Comparison of ENCODE assay signal across 9 cellular contexts in the genomic region with DNA sequence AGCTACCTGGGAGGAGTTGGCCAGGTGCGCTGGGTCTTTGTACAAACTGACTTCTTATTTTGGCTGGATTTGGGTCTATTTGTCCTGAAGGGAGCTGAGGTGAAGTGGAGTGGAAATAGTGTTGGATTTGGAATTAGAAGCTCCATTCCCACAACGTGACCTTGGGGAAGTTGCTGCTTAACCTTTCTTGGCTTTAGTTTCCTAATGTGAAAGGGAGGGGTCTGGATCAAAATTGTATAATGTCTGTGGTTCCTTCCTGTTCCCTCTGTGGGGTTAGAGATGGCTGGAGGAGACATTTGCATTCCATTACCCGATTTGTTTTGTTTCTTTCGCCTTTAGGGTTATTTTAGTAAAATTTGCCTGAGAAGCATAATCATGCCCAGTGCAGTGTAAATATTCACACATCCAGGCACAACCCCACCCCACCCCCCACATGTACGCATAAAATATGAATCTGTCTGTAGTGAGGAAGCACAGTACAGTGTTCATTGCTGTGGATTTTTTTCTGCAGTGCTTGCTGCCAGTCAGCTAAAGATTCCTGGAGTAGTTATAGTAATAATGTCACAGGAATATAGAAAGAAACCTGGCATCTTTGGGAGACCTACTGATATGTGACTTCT. TPM values are rescaled to one million over a fixed set of nuclear protein-coding genes. Genes with fewer than 3 reads are reported as not detected.
DNase-seq lines count a peak whose midpoint lies in the region; ATAC-seq and TF ChIP-seq lines count a peak whose summit lies in the region.
"Had no signal": no experiment of that assay in that cellular context is flagged by ENCODE, and none has a peak within 500 bp of the region (broad histone marks: within the 10 kb centered on the region; RNA-seq: fewer than 3 reads in every experiment).

No MANE protein-coding gene starts in this region.

- H3K9ac ChIP-seq in OCI-LY3 (ENCODE audit: low read length), result no peak overlapping the region

- H3K4me1 ChIP-seq in OCI-LY3 (ENCODE audit: low read length) (peaks cover 50% of the 10 kb centered on the region), hepatocyte (ENCODE audit: insufficient read depth) (peaks cover 41% of the 10 kb centered on the region)

- no peak for TF ChIP-seq CTCF in OCI-LY3 (IDR thresholded peaks at IDR 0.05; ENCODE audit: low read depth, low read length)
- TF ChIP-seq CTCF in hepatocyte (IDR thresholded peaks at IDR 0.05; ENCODE audit: poor library complexity), result no peak

- H3K9me3 ChIP-seq in OCI-LY3 (ENCODE audit: insufficient read depth, low read length), result no peaks in the 10 kb centered on the region
- H3K9me3 ChIP-seq in hepatocyte (ENCODE audit: low read depth), result no peaks in the 10 kb centered on the region

- no peaks in the 10 kb centered on the region for H3K9me3 Mint-ChIP-seq in activated T-cell treated with anti-CD3 and anti-CD28 coated beads, Interleukin-2, amount 50 U/mL, for 72 hours
- H3K9me3 Mint-ChIP-seq in activated T-cell treated with anti-CD3 and anti-CD28 coated beads, Interleukin-2, amount 50 U/mL, for 4 hours, result no peaks in the 10 kb centered on the region
- no peaks in the 10 kb centered on the region for H3K9me3 Mint-ChIP-seq in stimulated activated effector memory CD8-positive, alpha-beta T cell treated with anti-CD3 and anti-CD28 coated beads, Interleukin-12 subunit alpha, Interleukin-12 subunit beta, amount 100 ng/mL, for 72 hours
- H3K9me3 Mint-ChIP-seq in activated naive CD4-positive, alpha-beta T cell treated with anti-CD3 and anti-CD28 coated beads, Interleukin-2, amount 50 U/mL, for 72 hours, result peaks cover 0 to 3% of the 10 kb centered on the region in 2 donors

- H2AFZ ChIP-seq in OCI-LY3 (ENCODE audit: low read depth, low read length), result no peak overlapping the region
- H2AFZ ChIP-seq in hepatocyte, result no peak overlapping the region

- H3K4me2 ChIP-seq in OCI-LY3 (ENCODE audit: low read length) (peak overlapping the region; percentile 86), hepatocyte (peak overlapping the region; percentile 52)

- H3K27ac ChIP-seq in OCI-LY3 (ENCODE audit: low read length) (no peak overlapping the region), hepatocyte (peak overlapping the region; percentile 77)

- H4K20me1 ChIP-seq in OCI-LY3 (ENCODE audit: insufficient read depth, low read length) (peaks cover 77% of the 10 kb centered on the region), hepatocyte (ENCODE audit: insufficient read depth, poor library complexity, severe bottlenecking) (no peaks in the 10 kb centered on the region)

- no peak for DNase-seq in activated T-cell treated with anti-CD3 and anti-CD28 coated beads, Interleukin-2, amount 50 U/mL, for 72 hours
- DNase-seq in activated T-cell treated with anti-CD3 and anti-CD28 coated beads, Interleukin-2, amount 50 U/mL, for 4 hours, result no peak
- no peak for DNase-seq in hepatocyte (ENCODE audit: low spot score)
- no peak for DNase-seq in stimulated activated effector memory CD8-positive, alpha-beta T cell treated with anti-CD3 and anti-CD28 coated beads, Interleukin-12 subunit alpha, Interleukin-12 subunit beta, amount 100 ng/mL, for 72 hours (ENCODE audit: low spot score in 2 of 2)
- no peak for DNase-seq in occipital lobe (lab: John Stamatoyannopoulos, UW)
- no peak for DNase-seq in medulla oblongata (ENCODE audit: extremely low spot score)
- no peak for DNase-seq in activated naive CD4-positive, alpha-beta T cell treated with anti-CD3 and anti-CD28 coated beads, Interleukin-2, amount 50 U/mL, for 72 hours (ENCODE audit: low spot score in 2 of 2)
- DNase-seq: activated CD4-positive, CD25-positive, alpha-beta regulatory T cell treated with anti-CD3 and anti-CD28 coated beads, Interleukin-2, amount 50 U/mL, for 72 hours had no signal

- no peak for ATAC-seq in activated T-cell treated with anti-CD3 and anti-CD28 coated beads, Interleukin-2, amount 50 U/mL, for 72 hours (replicated peaks in 1 of 2)
- ATAC-seq in activated T-cell treated with anti-CD3 and anti-CD28 coated beads, Interleukin-2, amount 50 U/mL, for 4 hours, result no peak
- no peak for ATAC-seq in stimulated activated effector memory CD8-positive, alpha-beta T cell treated with anti-CD3 and anti-CD28 coated beads, Interleukin-12 subunit alpha, Interleukin-12 subunit beta, amount 100 ng/mL, for 72 hours
- ATAC-seq in activated naive CD4-positive, alpha-beta T cell treated with anti-CD3 and anti-CD28 coated beads, Interleukin-2, amount 50 U/mL, for 72 hours, result no peak

- no peaks in the 10 kb centered on the region for H3K9me2 ChIP-seq in hepatocyte (replicated peaks; ENCODE audit: insufficient read depth)

- no peaks in the 10 kb centered on the region for H3K27me3 Mint-ChIP-seq in activated T-cell treated with anti-CD3 and anti-CD28 coated beads, Interleukin-2, amount 50 U/mL, for 72 hours (ENCODE audit: low read depth)
- no peaks in the 10 kb centered on the region for H3K27me3 Mint-ChIP-seq in activated T-cell treated with anti-CD3 and anti-CD28 coated beads, Interleukin-2, amount 50 U/mL, for 4 hours (ENCODE audit: low read depth)

- 32% methylated on average over 5 of the region's 5 CpGs for WGBS in hepatocyte (ENCODE audit: low lambda C conversion rate, missing lambda C conversion rate)

- H3K4me1 Mint-ChIP-seq in activated T-cell treated with anti-CD3 and anti-CD28 coated beads, Interleukin-2, amount 50 U/mL, for 72 hours (ENCODE audit: low read depth), result peaks cover 43% of the 10 kb centered on the region
- peaks cover 57% of the 10 kb centered on the region for H3K4me1 Mint-ChIP-seq in activated T-cell treated with anti-CD3 and anti-CD28 coated beads, Interleukin-2, amount 50 U/mL, for 4 hours (ENCODE audit: low read depth)
- H3K4me1 Mint-ChIP-seq in stimulated activated effector memory CD8-positive, alpha-beta T cell treated with anti-CD3 and anti-CD28 coated beads, Interleukin-12 subunit alpha, Interleukin-12 subunit beta, amount 100 ng/mL, for 72 hours, result peaks cover 58% of the 10 kb centered on the region

- peaks cover 5 to 18% of the 10 kb centered on the region in 2 donors for H3K36me3 Mint-ChIP-seq in activated T-cell treated with anti-CD3 and anti-CD28 coated beads, Interleukin-2, amount 50 U/mL, for 72 hours (ENCODE audit: insufficient read depth in 2 of 2)
- H3K36me3 Mint-ChIP-seq in activated T-cell treated with anti-CD3 and anti-CD28 coated beads, Interleukin-2, amount 50 U/mL, for 4 hours (ENCODE audit: insufficient read depth), result peaks cover 18% of the 10 kb centered on the region
- peaks cover 40% of the 10 kb centered on the region for H3K36me3 Mint-ChIP-seq in stimulated activated effector memory CD8-positive, alpha-beta T cell treated with anti-CD3 and anti-CD28 coated beads, Interleukin-12 subunit alpha, Interleukin-12 subunit beta, amount 100 ng/mL, for 72 hours
- H3K36me3 Mint-ChIP-seq in activated naive CD4-positive, alpha-beta T cell treated with anti-CD3 and anti-CD28 coated beads, Interleukin-2, amount 50 U/mL, for 72 hours, result peaks cover 8 to 35% of the 10 kb centered on the region in 2 donors

- H3K4me3 ChIP-seq in OCI-LY3 (ENCODE audit: low read length) (peak overlapping the region; percentile 11; the same call in 1 of the 2 replicates), hepatocyte (no peak overlapping the region)

- H3K27ac Mint-ChIP-seq in activated T-cell treated with anti-CD3 and anti-CD28 coated beads, Interleukin-2, amount 50 U/mL, for 72 hours, result peak overlapping the region; percentile 64
- H3K27ac Mint-ChIP-seq in stimulated activated effector memory CD8-positive, alpha-beta T cell treated with anti-CD3 and anti-CD28 coated beads, Interleukin-12 subunit alpha, Interleukin-12 subunit beta, amount 100 ng/mL, for 72 hours, result peak overlapping the region; percentile 30
- peak overlapping the region in 1 of 2 donors; percentile 36 for H3K27ac Mint-ChIP-seq in activated naive CD4-positive, alpha-beta T cell treated with anti-CD3 and anti-CD28 coated beads, Interleukin-2, amount 50 U/mL, for 72 hours

- peaks cover 44% of the 10 kb centered on the region for H3K36me3 ChIP-seq in OCI-LY3 (replicated peaks; ENCODE audit: low read depth, low read length)
- no peaks in the 10 kb centered on the region for H3K36me3 ChIP-seq in hepatocyte (replicated peaks; ENCODE audit: insufficient read depth, low read depth)

- H3K79me2 ChIP-seq in OCI-LY3 (ENCODE audit: low read length) (peaks cover 98% of the 10 kb centered on the region), hepatocyte (peaks cover 92% of the 10 kb centered on the region)

- H3K4me3 Mint-ChIP-seq in activated T-cell treated with anti-CD3 and anti-CD28 coated beads, Interleukin-2, amount 50 U/mL, for 72 hours, result no peak overlapping the region
- no peak overlapping the region for H3K4me3 Mint-ChIP-seq in activated T-cell treated with anti-CD3 and anti-CD28 coated beads, Interleukin-2, amount 50 U/mL, for 4 hours
- no peak overlapping the region for H3K4me3 Mint-ChIP-seq in stimulated activated effector memory CD8-positive, alpha-beta T cell treated with anti-CD3 and anti-CD28 coated beads, Interleukin-12 subunit alpha, Interleukin-12 subunit beta, amount 100 ng/mL, for 72 hours

- H3K27me3 ChIP-seq in OCI-LY3 (ENCODE audit: low read depth, low read length) (no peaks in the 10 kb centered on the region), hepatocyte (no peaks in the 10 kb centered on the region)

RNA-seq across cellular contexts. Expression of a gene that starts 21.5 kb away (rescaled TPM):
- 10 to 100 TPM; 30.0 to 34.9 TPM for total RNA-seq in activated T-cell treated with anti-CD3 and anti-CD28 coated beads, Interleukin-2, amount 50 U/mL, for 72 hours
- 10 to 100 TPM; 30.0 to 40.5 (median 39.1) TPM for total RNA-seq in activated T-cell treated with anti-CD3 and anti-CD28 coated beads, Interleukin-2, amount 50 U/mL, for 4 hours
- total RNA-seq in hepatocyte (26.8 and 27.7 TPM in 2 replicates), occipital lobe (44.3 TPM)
- 20.0 and 21.0 TPM in 2 replicates for polyA plus RNA-seq in hepatocyte
- 10 to 100 TPM; 28.0 to 51.9 TPM for total RNA-seq in activated naive CD4-positive, alpha-beta T cell treated with anti-CD3 and anti-CD28 coated beads, Interleukin-2, amount 50 U/mL, for 72 hours
